Comparison of ENCODE assay signal across 19 cellular contexts in the genomic region with DNA sequence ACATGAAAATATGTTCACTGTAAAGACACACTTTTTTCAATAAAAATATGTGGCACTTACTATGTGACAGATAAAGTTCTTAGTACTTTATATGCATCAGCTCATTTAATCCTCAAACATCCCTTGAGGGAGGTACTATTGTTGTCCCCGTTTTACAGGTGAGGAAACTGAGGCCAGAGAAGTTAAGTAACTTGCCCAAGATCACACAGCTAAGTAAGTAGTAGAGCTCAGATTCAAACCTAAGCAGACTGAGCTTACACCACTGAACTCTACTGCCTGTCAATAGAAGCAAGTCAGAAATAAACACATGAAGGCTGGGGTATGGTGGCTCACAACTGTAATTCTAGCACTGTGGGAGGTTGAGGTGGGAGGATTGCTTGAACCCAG. TPM values are rescaled to one million over a fixed set of nuclear protein-coding genes. Genes with fewer than 3 reads are reported as not detected.
DNase-seq lines count a peak whose midpoint lies in the region; ATAC-seq, FAIRE-seq and TF ChIP-seq lines count a peak whose summit lies in the region.
"Had no signal": no experiment of that assay in that cellular context is flagged by ENCODE, and none has a peak within 500 bp of the region (broad histone marks: within the 10 kb centered on the region; RNA-seq: fewer than 3 reads in every experiment).

No MANE protein-coding gene starts in this region.

- ATAC-seq in IMR-90 (ENCODE audit: low read depth) (peak; percentile 15; the same call in 1 of the 2 replicates), K562 (no peak), HepG2 (no peak)
- no peak for ATAC-seq in activated T-cell treated with anti-CD3 and anti-CD28 coated beads, Interleukin-2, amount 50 U/mL, for 72 hours (replicated peaks in 1 of 2)
- ATAC-seq: activated CD8-positive, alpha-beta T cell treated with anti-CD3 and anti-CD28 coated beads for 36 hours had no signal

- H2AK5ac ChIP-seq in IMR-90 (ENCODE audit: low read depth, low read length) (no peak overlapping the region), mesenchymal stem cell (ENCODE audit: low read length, severe bottlenecking) (peak overlapping the region; percentile 1)

- POLR2A ChIA-PET in IMR-90 (lab: Charles Lee; ENCODE audit: unreplicated experiment), result no interaction called here
- POLR2A ChIA-PET in K562 (lab: Yijun Ruan, JAX), result interaction anchor here (0.7 to 1.4 kb wide), 2 partner anchors 18 to 30 kb away, joined by 3 to 4 read pairs; no protein-coding TSS in a partner anchor
- POLR2A ChIA-PET in activated CD4-positive, alpha-beta memory T cell treated with anti-CD3 and anti-CD28 coated beads, Interleukin-2, amount 10 ng/mL, durations not matched to agents 7 days and 5 days (lab: Charles Lee), result no interaction called here
- POLR2A ChIA-PET in HepG2 (lab: Yijun Ruan, JAX), result no interaction called here

- in situ Hi-C loops in IMR-90 (cut with MboI; ENCODE audit: low sequenced_read_pairs) (no loop called here), K562 (cut with MboI) (no loop called here), HepG2 (cut with HindIII; ENCODE audit: extremely low pct_ligation_motif_present, low pct_unique_long_range_greater_than_20kb) (no loop called here)

- H3K23ac ChIP-seq in IMR-90 (ENCODE audit: low read depth, low read length) (no peak overlapping the region), mesenchymal stem cell (ENCODE audit: low read length in 2 of 2) (no peak overlapping the region)

- TF ChIP-seq POLR2A in IMR-90 (IDR thresholded peaks at IDR 0.05; ENCODE audit: low read depth, low read length) (no peak), K562 (conservative IDR thresholded peaks at IDR 0.05) (no peak), HepG2 (IDR thresholded peaks at IDR 0.05; ENCODE audit: insufficient read depth in 1 of 2, low read depth in 2 of 2, low read length in 2 of 2) (no peak)

- no peak overlapping the region for H2BK12ac ChIP-seq in mesenchymal stem cell (ENCODE audit: low read length in 2 of 2)

- no peak overlapping the region for H2BK5ac ChIP-seq in IMR-90 (ENCODE audit: low read depth, low read length, poor library complexity, severe bottlenecking)
- H2BK5ac ChIP-seq in mesenchymal stem cell (ENCODE audit: low read depth, low read length, poor library complexity, severe bottlenecking), result no peak overlapping the region

- no peak overlapping the region for H2BK120ac ChIP-seq in IMR-90 (ENCODE audit: low read depth, low read length)
- no peak overlapping the region for H2BK120ac ChIP-seq in mesenchymal stem cell (ENCODE audit: low read depth, low read length)

- H3K4me2 ChIP-seq in IMR-90 (ENCODE audit: low read depth, low read length) (no peak overlapping the region), K562 (ENCODE audit: insufficient read depth, low read length) (no peak overlapping the region), mesenchymal stem cell (ENCODE audit: low read length, poor library complexity, severe bottlenecking) (no peak overlapping the region), HepG2 (ENCODE audit: low read depth, low read length) (no peak overlapping the region)

- no peak overlapping the region for H3K27ac Mint-ChIP-seq in activated T-cell treated with anti-CD3 and anti-CD28 coated beads, Interleukin-2, amount 50 U/mL, for 72 hours
- no peak overlapping the region for H3K27ac Mint-ChIP-seq in activated CD4-positive, alpha-beta memory T cell treated with anti-CD3 and anti-CD28 coated beads, Interleukin-2, amount 10 ng/mL, durations not matched to agents 7 days and 5 days
- H3K27ac Mint-ChIP-seq: activated CD8-positive, alpha-beta T cell treated with anti-CD3 and anti-CD28 coated beads for 36 hours had no signal

- no peak overlapping the region for H4K91ac ChIP-seq in IMR-90 (ENCODE audit: insufficient read depth, low read depth, low read length)
- no peak overlapping the region for H4K91ac ChIP-seq in mesenchymal stem cell (ENCODE audit: low read length)

- H3K9me1 ChIP-seq in IMR-90 (ENCODE audit: insufficient read depth, low read length) (no peaks in the 10 kb centered on the region), K562 (ENCODE audit: control insufficient read depth, insufficient read depth, low read length) (peaks cover 2% of the 10 kb centered on the region)

- no peak overlapping the region for H3K56ac ChIP-seq in IMR-90 (ENCODE audit: extremely low read depth, insufficient read depth, low read length)

- no peak for TF ChIP-seq EP300 in K562 (IDR thresholded peaks at IDR 0.05; ENCODE audit: low read length)
- TF ChIP-seq EP300 in HepG2 (IDR thresholded peaks at IDR 0.05; ENCODE audit: low read depth in 2 of 2, low read length in 2 of 2), result no peak
- no peak for TF ChIP-seq EP300 in HepG2 (CRISPR knock-in tag; IDR thresholded peaks at IDR 0.05; ENCODE audit: borderline replicate concordance)

- no peak for DNase-seq in IMR-90
- DNase-seq in K562 (ENCODE audit: extremely low read depth in 1 of 4, low spot score in 3 of 4), result no peak
- no peak for DNase-seq in mesenchymal stem cell
- DNase-seq in NCI-H1092 treated with DMSO at 0.1 percent for 48 hours (lab: John Stamatoyannopoulos, UW), result no peak
- DNase-seq in activated T-cell treated with anti-CD3 and anti-CD28 coated beads, Interleukin-2, amount 50 U/mL, for 72 hours, result no peak
- no peak for DNase-seq in activated CD4-positive, alpha-beta memory T cell treated with anti-CD3 and anti-CD28 coated beads, Interleukin-2, amount 10 ng/mL, durations not matched to agents 7 days and 5 days
- no peak for DNase-seq in HepG2 (ENCODE audit: low spot score)
- DNase-seq: activated CD8-positive, alpha-beta T cell treated with anti-CD3 and anti-CD28 coated beads for 36 hours; activated gamma-delta T cell treated with Interleukin-2 at 50 U/mL for 16 hours; DND-41; endodermal cell; NCI-H1417 treated with DMSO at 0.1 percent for 48 hours; NCI-H510A treated with DMSO at 0.1 percent for 48 hours; NK-92 treated with Interleukin-12 subunit alpha and Interleukin-12 subunit beta, amount 100 ng/mL, for 24 hours had no signal

- no peak overlapping the region for H3K4me3 ChIP-seq in IMR-90 (ENCODE audit: insufficient read depth, low read depth, low read length)
- H3K4me3 ChIP-seq in K562, result no peak overlapping the region
- H3K4me3 ChIP-seq in mesenchymal stem cell (ENCODE audit: insufficient read depth in 1 of 2, low read depth in 1 of 2, low read length in 2 of 2), result no peak overlapping the region
- H3K4me3 ChIP-seq in HepG2 (replicated peaks in 1 of 3; ENCODE audit: insufficient read depth in 1 of 3, low read depth in 2 of 3, low read length in 3 of 3), result no peak overlapping the region
- H3K4me3 ChIP-seq: coronary artery had no signal

- BruUV-seq in IMR-90 (replicated peaks; lab: Mats Ljungman, UMichigan) (no TSS peak), K562 (replicated peaks; lab: Mats Ljungman, UMichigan) (no TSS peak), HepG2 (replicated peaks; lab: Mats Ljungman, UMichigan) (no TSS peak)

- peaks cover 16% of the 10 kb centered on the region for H3K4me1 Mint-ChIP-seq in activated T-cell treated with anti-CD3 and anti-CD28 coated beads, Interleukin-2, amount 50 U/mL, for 72 hours (ENCODE audit: low read depth)
- H3K4me1 Mint-ChIP-seq in activated CD4-positive, alpha-beta memory T cell treated with anti-CD3 and anti-CD28 coated beads, Interleukin-2, amount 10 ng/mL, durations not matched to agents 7 days and 5 days, result peaks cover 2% of the 10 kb centered on the region

- no peak overlapping the region for H4K5ac ChIP-seq in IMR-90 (ENCODE audit: low read depth, low read length)

- CTCF ChIA-PET in IMR-90 (lab: Yijun Ruan, JAX) (interaction anchor here (1.3 kb wide), 1 partner anchor 9 kb away, joined by 6 read pairs; no protein-coding TSS in a partner anchor), K562 (lab: Yijun Ruan, JAX; ENCODE audit: low intra/inter-chr PET ratio) (no interaction called here), HepG2 (lab: Yijun Ruan, JAX; ENCODE audit: low intra/inter-chr PET ratio, low total read pairs) (no interaction called here)
- CTCF ChIA-PET in activated CD4-positive, alpha-beta memory T cell treated with anti-CD3 and anti-CD28 coated beads, Interleukin-2, amount 10 ng/mL, durations not matched to agents 7 days and 5 days (lab: Charles Lee), result interaction anchor here (1.6 kb wide), 1 partner anchor 138 kb away, joined by 4 read pairs; no protein-coding TSS in a partner anchor

- no peak overlapping the region for H4K8ac ChIP-seq in IMR-90 (ENCODE audit: low read depth in 2 of 2, low read length in 2 of 2)
- H4K8ac ChIP-seq in mesenchymal stem cell (ENCODE audit: low read length), result no peak overlapping the region

- no peaks in the 10 kb centered on the region for H3K36me3 ChIP-seq in IMR-90 (ENCODE audit: control insufficient read depth, insufficient read depth, low read length)
- H3K36me3 ChIP-seq in K562 (ENCODE audit: control insufficient read depth, insufficient read depth, low read length), result no peaks in the 10 kb centered on the region
- no peaks in the 10 kb centered on the region for H3K36me3 ChIP-seq in mesenchymal stem cell (ENCODE audit: control insufficient read depth in 1 of 2, insufficient read depth in 2 of 2, low read depth in 1 of 2, low read length in 2 of 2)
- no peaks in the 10 kb centered on the region for H3K36me3 ChIP-seq in HepG2 (replicated peaks in 1 of 2; ENCODE audit: control insufficient read depth in 1 of 2, insufficient read depth in 2 of 2, low read length in 2 of 2)
- H3K36me3 ChIP-seq: brain microvascular endothelial cell had no signal

- H3K9me3 Mint-ChIP-seq in activated T-cell treated with anti-CD3 and anti-CD28 coated beads, Interleukin-2, amount 50 U/mL, for 72 hours, result no peaks in the 10 kb centered on the region
- no peaks in the 10 kb centered on the region for H3K9me3 Mint-ChIP-seq in activated CD4-positive, alpha-beta memory T cell treated with anti-CD3 and anti-CD28 coated beads, Interleukin-2, amount 10 ng/mL, durations not matched to agents 7 days and 5 days
- H3K9me3 Mint-ChIP-seq: activated CD8-positive, alpha-beta T cell treated with anti-CD3 and anti-CD28 coated beads for 36 hours; neural crest cell had no signal

- H3K27ac ChIP-seq in IMR-90 (ENCODE audit: insufficient read depth, low read length) (no peak overlapping the region), K562 (ENCODE audit: extremely low read depth, low read depth, low read length) (no peak overlapping the region), mesenchymal stem cell (ENCODE audit: low read length, poor library complexity, severe bottlenecking) (no peak overlapping the region), HepG2 (ENCODE audit: extremely low read length, insufficient read depth, low read length) (no peak overlapping the region)
- H3K27ac ChIP-seq: brain microvascular endothelial cell, coronary artery had no signal

- no peak overlapping the region for H2AK9ac ChIP-seq in IMR-90 (replicated peaks; ENCODE audit: low read depth, low read length, poor library complexity)

- H3K27me3 ChIP-seq in IMR-90 (ENCODE audit: control insufficient read depth, insufficient read depth, low read length) (no peaks in the 10 kb centered on the region; the same call in 1 of the 2 replicates), K562 (ENCODE audit: control insufficient read depth in 2 of 2, insufficient read depth in 2 of 2, low read length in 2 of 2) (peaks cover 13 to 40% of the 10 kb centered on the region in 2 experiments), mesenchymal stem cell (ENCODE audit: control insufficient read depth in 1 of 2, insufficient read depth in 1 of 2, low read length in 2 of 2) (peaks cover 16 to 24% of the 10 kb centered on the region in 2 experiments), HepG2 (ENCODE audit: control insufficient read depth in 1 of 2, insufficient read depth in 2 of 2, low read length in 2 of 2) (no peaks in the 10 kb centered on the region; a peak in 1 of 5 replicates)
- H3K27me3 ChIP-seq: brain microvascular endothelial cell had no signal

- H2BK15ac ChIP-seq in IMR-90 (ENCODE audit: low read depth, low read length) (no peak overlapping the region), mesenchymal stem cell (ENCODE audit: low read depth, poor library complexity, severe bottlenecking) (no peak overlapping the region)

- no peaks in the 10 kb centered on the region for H3K9me3 ChIP-seq in IMR-90 (ENCODE audit: control insufficient read depth, insufficient read depth, low read length)
- no peaks in the 10 kb centered on the region for H3K9me3 ChIP-seq in K562 (replicated peaks; ENCODE audit: control insufficient read depth, insufficient read depth, low read depth, low read length)
- no peaks in the 10 kb centered on the region for H3K9me3 ChIP-seq in mesenchymal stem cell (ENCODE audit: control insufficient read depth, low read length)
- H3K9me3 ChIP-seq in HepG2 (ENCODE audit: low read length), result no peaks in the 10 kb centered on the region

- no peak overlapping the region for H2BK20ac ChIP-seq in IMR-90 (ENCODE audit: low read depth, low read length)

- H3K18ac ChIP-seq in IMR-90 (ENCODE audit: low read depth, low read length), result no peak overlapping the region
- H3K18ac ChIP-seq in mesenchymal stem cell (ENCODE audit: low read depth in 1 of 2, low read length in 2 of 2), result no peak overlapping the region

- H3K27me3 Mint-ChIP-seq in activated T-cell treated with anti-CD3 and anti-CD28 coated beads, Interleukin-2, amount 50 U/mL, for 72 hours (ENCODE audit: low read depth), result peaks cover 39% of the 10 kb centered on the region
- peaks cover 14% of the 10 kb centered on the region for H3K27me3 Mint-ChIP-seq in activated CD4-positive, alpha-beta memory T cell treated with anti-CD3 and anti-CD28 coated beads, Interleukin-2, amount 10 ng/mL, durations not matched to agents 7 days and 5 days

- H3K4ac ChIP-seq in IMR-90 (ENCODE audit: low read depth, low read length) (no peak overlapping the region), mesenchymal stem cell (ENCODE audit: low read depth in 1 of 2, low read length in 2 of 2) (no peak overlapping the region)

- no CpG with 5 or more reads among the region's 1 CpG for WGBS in IMR-90 (ENCODE audit: extremely low coverage in 2 of 2, insufficient read length in 1 of 2), 2 experiments
- 0% methylated on average over 1 of the region's 1 CpG for WGBS in K562 (ENCODE audit: insufficient coverage, low coverage, missing lambda C conversion rate)
- 89% methylated on average over 1 of the region's 1 CpG for whole genome bisulfite sequencing in mesenchymal stem cell
- 0% methylated on average over 1 of the region's 1 CpG for WGBS in HepG2 (ENCODE audit: low lambda C conversion rate)

- intact Hi-C loops in IMR-90 (cut with micrococcal nuclease) (no loop called here), K562 (cut with micrococcal nuclease) (no loop called here), HepG2 (cut with micrococcal nuclease; ENCODE audit: unreplicated experiment) (no loop called here)

- no peak for TF ChIP-seq RAD21 in IMR-90 (IDR thresholded peaks at IDR 0.05; ENCODE audit: low read length)
- TF ChIP-seq RAD21 in K562 (CRISPR knock-in tag; conservative IDR thresholded peaks at IDR 0.05 in 1 of 2, IDR thresholded peaks at IDR 0.05 in 1 of 2), result no peak
- no peak for TF ChIP-seq RAD21 in HepG2 (CRISPR knock-in tag; IDR thresholded peaks at IDR 0.05)

- H4K20me1 ChIP-seq in IMR-90 (ENCODE audit: insufficient read depth, low read length) (no peaks in the 10 kb centered on the region), K562 (replicated peaks; ENCODE audit: control insufficient read depth, insufficient read depth, low read length) (no peaks in the 10 kb centered on the region; the same call in 1 of the 2 replicates), HepG2 (ENCODE audit: insufficient read depth, low read length) (no peaks in the 10 kb centered on the region)

- no peak overlapping the region for H2AFZ ChIP-seq in IMR-90 (replicated peaks; ENCODE audit: low read length, poor library complexity)
- no peak overlapping the region for H2AFZ ChIP-seq in K562 (ENCODE audit: low read depth, low read length)
- H2AFZ ChIP-seq in mesenchymal stem cell (ENCODE audit: low read depth, low read length), result no peak overlapping the region
- no peak overlapping the region for H2AFZ ChIP-seq in HepG2 (ENCODE audit: low read length)

- no peak overlapping the region for H3K4me3 Mint-ChIP-seq in activated T-cell treated with anti-CD3 and anti-CD28 coated beads, Interleukin-2, amount 50 U/mL, for 72 hours
- H3K4me3 Mint-ChIP-seq in activated CD4-positive, alpha-beta memory T cell treated with anti-CD3 and anti-CD28 coated beads, Interleukin-2, amount 10 ng/mL, durations not matched to agents 7 days and 5 days, result no peak overlapping the region
- H3K4me3 Mint-ChIP-seq: activated CD8-positive, alpha-beta T cell treated with anti-CD3 and anti-CD28 coated beads for 36 hours; endodermal cell; neural crest cell had no signal

- H3K36me3 Mint-ChIP-seq in activated T-cell treated with anti-CD3 and anti-CD28 coated beads, Interleukin-2, amount 50 U/mL, for 72 hours (ENCODE audit: insufficient read depth in 2 of 2), result no peaks in the 10 kb centered on the region
- no peaks in the 10 kb centered on the region for H3K36me3 Mint-ChIP-seq in activated CD4-positive, alpha-beta memory T cell treated with anti-CD3 and anti-CD28 coated beads, Interleukin-2, amount 10 ng/mL, durations not matched to agents 7 days and 5 days (ENCODE audit: low read depth)

- FAIRE-seq in K562 (lab: Jason Lieb, UNC), result no peak
- FAIRE-seq in HepG2 (lab: Jason Lieb, UNC), result no peak
- FAIRE-seq: GM12892 had no signal

- H3K9ac ChIP-seq in IMR-90 (ENCODE audit: low read depth, low read length) (no peak overlapping the region), K562 (ENCODE audit: insufficient read depth in 1 of 2, low read depth in 2 of 2, low read length in 2 of 2) (no peak overlapping the region), mesenchymal stem cell (ENCODE audit: low read length) (no peak overlapping the region), HepG2 (ENCODE audit: insufficient read depth, low read depth, low read length) (no peak overlapping the region)

- H3K14ac ChIP-seq in IMR-90 (replicated peaks; ENCODE audit: low read depth, low read length) (no peak overlapping the region), mesenchymal stem cell (ENCODE audit: low read length in 2 of 2) (no peak overlapping the region)

- dilution Hi-C loops in IMR-90 (cut with HindIII; ENCODE audit: low sequenced_read_pairs, unreplicated experiment), result no loop called here

- TF ChIP-seq CTCF in IMR-90 (conservative IDR thresholded peaks at IDR 0.05; ENCODE audit: low read depth, low read length) (no peak), K562 (IDR thresholded peaks at IDR 0.05 in 2 of 3, conservative IDR thresholded peaks at IDR 0.05 in 1 of 3; ENCODE audit: insufficient read depth in 2 of 3, low read depth in 1 of 3, low read length in 3 of 3) (no peak), HepG2 (CRISPR knock-in tag; IDR thresholded peaks at IDR 0.05) (no peak)

- peaks cover 4% of the 10 kb centered on the region; the same call in 1 of the 2 replicates for H3K4me1 ChIP-seq in IMR-90 (ENCODE audit: control insufficient read depth, insufficient read depth, low read length)
- H3K4me1 ChIP-seq in K562 (replicated peaks in 1 of 2; ENCODE audit: control insufficient read depth in 2 of 2, insufficient read depth in 2 of 2, low read length in 2 of 2), result no peaks in the 10 kb centered on the region
- H3K4me1 ChIP-seq in mesenchymal stem cell (ENCODE audit: control insufficient read depth, insufficient read depth, low read depth, low read length), result peaks cover 5% of the 10 kb centered on the region
- H3K4me1 ChIP-seq in HepG2 (ENCODE audit: insufficient read depth, low read length), result no peaks in the 10 kb centered on the region

- no peaks in the 10 kb centered on the region for H3K79me1 ChIP-seq in IMR-90 (ENCODE audit: low read depth in 1 of 2, low read length in 2 of 2)
- H3K79me1 ChIP-seq in mesenchymal stem cell (replicated peaks; ENCODE audit: low read length, poor library complexity, severe bottlenecking), result no peaks in the 10 kb centered on the region

- H3K79me2 ChIP-seq in K562 (ENCODE audit: control insufficient read depth, insufficient read depth, low read length) (no peaks in the 10 kb centered on the region), HepG2 (ENCODE audit: insufficient read depth, low read length) (no peaks in the 10 kb centered on the region)

RNA-seq across cellular contexts. Expression of gene CDH3, which starts 13.9 kb away (rescaled TPM):
- not detected in 2 replicates for total RNA-seq in IMR-90 (2012; rRNA removed)
- not detected in 2 replicates for polyA plus RNA-seq in IMR-90 (2012; rRNA removed)
- not detected in 2 replicates for polyA plus RNA-seq in IMR-90 (2012; cell fraction: cytosol; rRNA removed)
- not detected in 2 replicates for polyA plus RNA-seq in IMR-90 (2012; cell fraction: nucleus; rRNA removed; ENCODE audit: low replicate concordance)
- total RNA-seq in K562 (2011; cell fraction: chromatin; rRNA removed; ENCODE audit: low replicate concordance), result not detected in 2 replicates
- total RNA-seq in K562 (2011; cell fraction: nucleolus; rRNA removed), result not detected in 2 replicates
- total RNA-seq in K562 (2011; cell fraction: nucleoplasm; rRNA removed), result not detected in 2 replicates
- not detected in 2 replicates for total RNA-seq in K562 (2014; rRNA removed)
- total RNA-seq in K562 (2014; rRNA removed; fragmentation: Illumina TruSeq; extraction: Trizol), result not detected in 2 replicates
- not detected in 2 replicates for total RNA-seq in K562 (2015; rRNA removed; fragmentation: Illumina TruSeq; extraction: Trizol)
- total RNA-seq in K562 (2021), result 0.09 and 0.16 TPM in 2 replicates
- polyA plus RNA-seq in K562 (2011; rRNA removed), result 0.06 TPM in 1 of 2 replicates, not detected in the other
- polyA plus RNA-seq in K562 (2011; cell fraction: cytosol; rRNA removed), result not detected in 2 replicates
- polyA plus RNA-seq in K562 (2011; cell fraction: nucleus; rRNA removed), result not detected in 2 replicates
- polyA plus RNA-seq in K562 (2012), result not detected in 2 replicates
- polyA plus RNA-seq in K562 (2014; fragmentation: Illumina TruSeq; extraction: Trizol), result not detected in 2 replicates
- not detected for polyA plus RNA-seq in K562 (2014; fragmentation: Nextera tagmentation; extraction: Ambion mirVana)
- polyA plus RNA-seq in K562 (2014; rRNA removed), result not detected in 2 replicates
- polyA minus RNA-seq in K562 (2011; rRNA and poly(A)+ RNA removed), result not detected in 2 replicates
- not detected in 2 replicates for polyA minus RNA-seq in K562 (2011; cell fraction: cytosol; rRNA and poly(A)+ RNA removed)
- not detected in 2 replicates for polyA minus RNA-seq in K562 (2011; cell fraction: nucleus; rRNA and poly(A)+ RNA removed)
- polyA plus RNA-seq in mesenchymal stem cell (2013, experiment 1 of 2), result 0.29 TPM
- 0.36 TPM for polyA plus RNA-seq in mesenchymal stem cell (2013, experiment 2 of 2)
- total RNA-seq in activated T-cell treated with anti-CD3 and anti-CD28 coated beads, Interleukin-2, amount 50 U/mL, for 72 hours, result 10 to 100 TPM; 15.2 to 24.3 TPM
- total RNA-seq in activated CD4-positive, alpha-beta memory T cell treated with anti-CD3 and anti-CD28 coated beads, Interleukin-2, amount 10 ng/mL, durations not matched to agents 7 days and 5 days, result under 1 TPM; 0.15 to 0.33 TPM
- not detected in 2 replicates for total RNA-seq in HepG2 (2016; rRNA removed; fragmentation: Illumina TruSeq; extraction: Trizol)
- not detected in 2 replicates for total RNA-seq in HepG2 (2016; cell fraction: cytosol; rRNA removed; fragmentation: Illumina TruSeq; extraction: Trizol; ENCODE audit: low read depth)
- total RNA-seq in HepG2 (2016; cell fraction: insoluble cytoplasmic fraction; rRNA removed; fragmentation: Illumina TruSeq; extraction: Trizol), result not detected in 2 replicates
- total RNA-seq in HepG2 (2016; cell fraction: membrane; rRNA removed; fragmentation: Illumina TruSeq; extraction: Trizol), result not detected in 2 replicates
- total RNA-seq in HepG2 (2016; cell fraction: nucleus; rRNA removed; fragmentation: Illumina TruSeq; extraction: Trizol), result 0.22 TPM in 1 of 2 replicates, not detected in the other
- polyA plus RNA-seq in HepG2 (2011; rRNA removed), result 0.11 and 0.57 TPM in 2 replicates
- 0.09 and 0.32 TPM in 2 replicates for polyA plus RNA-seq in HepG2 (2011; cell fraction: cytosol; rRNA removed)
- 0.19 and 0.23 TPM in 2 replicates for polyA plus RNA-seq in HepG2 (2011; cell fraction: nucleus; rRNA removed)
- 0.12 and 0.25 TPM in 2 replicates for polyA plus RNA-seq in HepG2 (2012)
- polyA plus RNA-seq in HepG2 (2016; cell fraction: cytosol; fragmentation: Illumina TruSeq; extraction: Trizol; ENCODE audit: low read depth), result not detected in 2 replicates
- 0.22 TPM in 1 of 2 replicates, not detected in the other for polyA plus RNA-seq in HepG2 (2016; cell fraction: insoluble cytoplasmic fraction; fragmentation: Illumina TruSeq; extraction: Trizol; ENCODE audit: low read depth)
- polyA plus RNA-seq in HepG2 (2016; cell fraction: membrane; fragmentation: Illumina TruSeq; extraction: Trizol; ENCODE audit: low read depth), result not detected in 2 replicates
- polyA plus RNA-seq in HepG2 (2016; cell fraction: nucleus; fragmentation: Illumina TruSeq; extraction: Trizol; ENCODE audit: insufficient read depth, low read depth), result not detected in 2 replicates
- polyA minus RNA-seq in HepG2 (2011; rRNA and poly(A)+ RNA removed; ENCODE audit: low replicate concordance), result 1.1 TPM in 1 of 2 replicates, not detected in the other
- not detected in 2 replicates for polyA minus RNA-seq in HepG2 (2011; cell fraction: cytosol; rRNA and poly(A)+ RNA removed)
- polyA minus RNA-seq in HepG2 (2011; cell fraction: nucleus; rRNA and poly(A)+ RNA removed), result not detected in 2 replicates
- total RNA-seq: fibroblast of lung had no signal

Comparison
In these comparisons a context has a peak if more than half of its experiments do, and no peak if none do; other contexts are left out.
1. RNA of gene CDH3, which starts 13.9 kb away (total RNA-seq): 15.2 to 24.3 TPM in activated T-cell treated with anti-CD3 and anti-CD28 coated beads, Interleukin-2, amount 50 U/mL, for 72 hours; 0.15 to 0.33 TPM in activated CD4-positive, alpha-beta memory T cell treated with anti-CD3 and anti-CD28 coated beads, Interleukin-2, amount 10 ng/mL, durations not matched to agents 7 days and 5 days, not detected in IMR-90, 0.09 to 0.16 TPM in K562 and 0.22 TPM in HepG2; every median in the first group is over 10 times any median in the second.
2. CTCF ChIA-PET loops: an anchor here in IMR-90 (1.3 kb wide) and activated CD4-positive, alpha-beta memory T cell treated with anti-CD3 and anti-CD28 coated beads, Interleukin-2, amount 10 ng/mL, durations not matched to agents 7 days and 5 days (1.6 kb wide); none called in K562 and HepG2.